8 cellular contexts compared by ENCODE assay signal in genomic region chr1:160097196-160097910, GRCh38.
A peak's percentile ranks its signal among the peaks of the same experiment; 100 is the strongest.
DNase-seq lines count a peak whose midpoint lies in the region; ATAC-seq lines count a peak whose summit lies in the region.

No MANE protein-coding gene starts in this region.

- no peaks in the 10 kb centered on the region for H3K9me3 Mint-ChIP-seq in activated T-cell treated with anti-CD3 and anti-CD28 coated beads, Interleukin-2, amount 50 U/mL, for 24 hours

- no peak for DNase-seq in HAP-1 (ENCODE audit: low spot score in 2 of 2)
- peak; percentile 45 for DNase-seq in activated T-cell treated with anti-CD3 and anti-CD28 coated beads, Interleukin-2, amount 50 U/mL, for 24 hours
- peak; percentile 19 for DNase-seq in stimulated activated CD4-positive, alpha-beta T cell treated with anti-CD3 and anti-CD28 coated beads, Interleukin-2, amount 100 ng/mL, for 4 hours (ENCODE audit: low read depth)
- DNase-seq in SW 1271 (lab: John Stamatoyannopoulos, UW), result no peak
- no peak for DNase-seq in NCI-H187 (lab: John Stamatoyannopoulos, UW)
- no peak for DNase-seq in DMS114 treated with DMSO at 0.1 percent for 48 hours (lab: John Stamatoyannopoulos, UW; ENCODE audit: unreplicated experiment)

- no peaks in the 10 kb centered on the region for H3K27me3 ChIP-seq in HAP-1 (ENCODE audit: low read depth)

- ATAC-seq in GM19463 (IDR thresholded peaks at IDR 0.05; ENCODE audit: unreplicated experiment), result no peak

- peaks cover 42% of the 10 kb centered on the region for H3K36me3 Mint-ChIP-seq in activated T-cell treated with anti-CD3 and anti-CD28 coated beads, Interleukin-2, amount 50 U/mL, for 24 hours (ENCODE audit: low read depth)

- H3K4me1 Mint-ChIP-seq in activated T-cell treated with anti-CD3 and anti-CD28 coated beads, Interleukin-2, amount 50 U/mL, for 24 hours (ENCODE audit: low read depth), result peaks cover 70% of the 10 kb centered on the region

- H3K4me3 Mint-ChIP-seq in activated T-cell treated with anti-CD3 and anti-CD28 coated beads, Interleukin-2, amount 50 U/mL, for 24 hours, result peak overlapping the region; percentile 90

- H3K4me3 ChIP-seq in HAP-1, result peak overlapping the region; percentile 66
- peak overlapping the region; percentile 67 for H3K4me3 ChIP-seq in iPS-11a (ENCODE audit: low read depth, low read length)

- peak overlapping the region; percentile 92 for H3K27ac Mint-ChIP-seq in activated T-cell treated with anti-CD3 and anti-CD28 coated beads, Interleukin-2, amount 50 U/mL, for 24 hours

- in situ Hi-C loops in HAP-1 (cut with MboI; ENCODE audit: low sequenced_read_pairs), result no loop called here

- H3K36me3 ChIP-seq in HAP-1 (replicated peaks), result no peaks in the 10 kb centered on the region

- no peaks in the 10 kb centered on the region for H3K27me3 Mint-ChIP-seq in activated T-cell treated with anti-CD3 and anti-CD28 coated beads, Interleukin-2, amount 50 U/mL, for 24 hours

- H3K9me3 ChIP-seq in HAP-1, result no peaks in the 10 kb centered on the region

- peaks cover 25% of the 10 kb centered on the region for H3K4me1 ChIP-seq in HAP-1

Comparison
In these comparisons a context has a peak if more than half of its experiments do, and no peak if none do; other contexts are left out.
1. DNase-seq: peak in activated T-cell treated with anti-CD3 and anti-CD28 coated beads, Interleukin-2, amount 50 U/mL, for 24 hours (single experiment) and stimulated activated CD4-positive, alpha-beta T cell treated with anti-CD3 and anti-CD28 coated beads, Interleukin-2, amount 100 ng/mL, for 4 hours (single experiment); none in HAP-1 (0 of 2), SW 1271 (0 of 2), NCI-H187 (0 of 2) and DMS114 treated with DMSO at 0.1 percent for 48 hours (single experiment).